22 cellular contexts compared by ENCODE assay signal in genomic region chr17:44390250-44390649, GRCh38. TPM values are rescaled to one million over a fixed set of nuclear protein-coding genes. Genes with fewer than 3 reads are reported as not detected.
DNase-seq lines count a peak whose midpoint lies in the region; ATAC-seq, FAIRE-seq and TF ChIP-seq lines count a peak whose summit lies in the region.
"Had no signal": no experiment of that assay in that cellular context is flagged by ENCODE, and none has a peak within 500 bp of the region (broad histone marks: within the 10 kb centered on the region; RNA-seq: fewer than 3 reads in every experiment).

No MANE protein-coding gene starts in this region.

- H3K9me3 ChIP-seq in BLaER1 treated with 17β-estradiol and CSF1 and Interleukin-3, amounts not matched to agents 10 nM and 100 nM (replicated peaks in 1 of 11): no peaks in the 10 kb centered on the region
- H3K9me3 ChIP-seq in kidney (ENCODE audit: control insufficient read depth in 1 of 2, low read length in 2 of 2) (no peaks in the 10 kb centered on the region), prostate gland (no peaks in the 10 kb centered on the region), PC-3 (ENCODE audit: low read length) (no peaks in the 10 kb centered on the region)

- H4K20me1 ChIP-seq in BLaER1 treated with 17β-estradiol and CSF1 and Interleukin-3, amounts not matched to agents 10 nM and 100 nM: no peaks in the 10 kb centered on the region
- H4K20me1 ChIP-seq in PC-3 (ENCODE audit: low read length): no peaks in the 10 kb centered on the region

- no peaks in the 10 kb centered on the region for H3K79me2 ChIP-seq in PC-3 (ENCODE audit: low read length)

- peaks cover 25 to 31% (median 28%) of the 10 kb centered on the region in 10 experiments for H3K4me1 ChIP-seq in BLaER1 treated with 17β-estradiol and CSF1 and Interleukin-3, amounts not matched to agents 10 nM and 100 nM
- H3K4me1 ChIP-seq in kidney (ENCODE audit: control insufficient read depth in 1 of 2, insufficient read depth in 1 of 2, low read depth in 1 of 2, low read length in 2 of 2) (peaks cover 0 to 8% of the 10 kb centered on the region in 2 donors), prostate gland (replicated peaks) (no peaks in the 10 kb centered on the region), PC-3 (ENCODE audit: insufficient read depth, low read length) (peaks cover 6% of the 10 kb centered on the region)

- FAIRE-seq in kidney (lab: Jason Lieb, UNC): no peak
- FAIRE-seq: D721Med, HTR-8/SVneo had no signal

- peak; percentile 19 for DNase-seq in NCI-H82 (lab: John Stamatoyannopoulos, UW)
- DNase-seq in NCI-H82 treated with DMSO at 0.1 percent for 48 hours (lab: John Stamatoyannopoulos, UW; ENCODE audit: unreplicated experiment): no peak
- DNase-seq in NB4 (ENCODE audit: low read depth): peak; percentile 78
- peak; percentile 33 for DNase-seq in kidney
- no peak for DNase-seq in prostate gland (ENCODE audit: low spot score)
- no peak for DNase-seq in PC-3
- no peak for DNase-seq in NCI-H510A (lab: John Stamatoyannopoulos, UW)
- DNase-seq: CD4-positive, alpha-beta T cell; GM23248; H7; HFFc6; NCI-H1092; NCI-H1436; NCI-H187; NCI-H2081 treated with DMSO at 0.1 percent for 48 hours; SHP77; T-helper 1 cell had no signal

- H3K4me3 ChIP-seq in BLaER1 treated with 17β-estradiol and CSF1 and Interleukin-3, amounts not matched to agents 10 nM and 100 nM: no peak overlapping the region
- no peak overlapping the region for H3K4me3 ChIP-seq in NB4 (ENCODE audit: low read depth, low read length)
- H3K4me3 ChIP-seq in kidney (ENCODE audit: low read length in 2 of 2): no peak overlapping the region
- H3K4me3 ChIP-seq in prostate gland: no peak overlapping the region
- no peak overlapping the region for H3K4me3 ChIP-seq in PC-3 (ENCODE audit: low read length)
- H3K4me3 ChIP-seq: GM23248 had no signal

- BruUV-seq in PC-3 (replicated peaks; lab: Mats Ljungman, UMichigan): no TSS peak

- 58% methylated on average over 7 of the region's 7 CpGs for WGBS in prostate gland

- no peak overlapping the region for H2AFZ ChIP-seq in PC-3 (ENCODE audit: low read length)
- H2AFZ ChIP-seq: GM23248 had no signal

- POLR2A ChIA-PET in PC-3 (lab: Charles Lee; ENCODE audit: unreplicated experiment): no interaction called here

- no peaks in the 10 kb centered on the region for H3K9me2 ChIP-seq in PC-3 (replicated peaks; ENCODE audit: low read length)

- no peaks in the 10 kb centered on the region for H3K27me3 ChIP-seq in BLaER1 treated with 17β-estradiol and CSF1 and Interleukin-3, amounts not matched to agents 10 nM and 100 nM
- H3K27me3 ChIP-seq in prostate gland (replicated peaks; ENCODE audit: insufficient read depth) (no peaks in the 10 kb centered on the region), PC-3 (ENCODE audit: low read length) (no peaks in the 10 kb centered on the region)

- peak overlapping the region in 9 of 11 experiments; percentile 2 to 72 (median 58); a peak in 14 of 22 replicates for H3K27ac ChIP-seq in BLaER1 treated with 17β-estradiol and CSF1 and Interleukin-3, amounts not matched to agents 10 nM and 100 nM
- H3K27ac ChIP-seq in kidney (ENCODE audit: low read depth in 2 of 2, low read length in 2 of 2) (no peak overlapping the region), prostate gland (no peak overlapping the region), PC-3 (ENCODE audit: low read length) (no peak overlapping the region)
- H3K27ac ChIP-seq: GM23248, RWPE1 had no signal

- CTCF ChIA-PET in PC-3 (lab: Charles Lee): no interaction called here

- no peak for TF ChIP-seq POLR2A in NB4 (IDR thresholded peaks at IDR 0.05; ENCODE audit: extremely low read depth, insufficient read length)
- TF ChIP-seq POLR2A in prostate gland (IDR thresholded peaks at IDR 0.05): no peak

- TF ChIP-seq CTCF in NB4 (IDR thresholded peaks at IDR 0.05; ENCODE audit: low read depth, low read length) (no peak), kidney (IDR thresholded peaks at IDR 0.05; ENCODE audit: borderline replicate concordance, extremely low read depth, insufficient read depth) (no peak), prostate gland (IDR thresholded peaks at IDR 0.05) (no peak), PC-3 (conservative IDR thresholded peaks at IDR 0.05; ENCODE audit: low read depth, low read length) (no peak)

- peak overlapping the region in 3 of 11 experiments; percentile 5 to 13 (median 8); a peak in 2 of 22 replicates for H3K9ac ChIP-seq in BLaER1 treated with 17β-estradiol and CSF1 and Interleukin-3, amounts not matched to agents 10 nM and 100 nM
- H3K9ac ChIP-seq in kidney (ENCODE audit: low read length in 2 of 2) (no peak overlapping the region), PC-3 (ENCODE audit: low read length) (no peak overlapping the region)
- H3K9ac ChIP-seq: GM23248 had no signal

- H3K4me2 ChIP-seq in BLaER1 treated with 17β-estradiol and CSF1 and Interleukin-3, amounts not matched to agents 10 nM and 100 nM: peak overlapping the region; percentile 55 to 91 (median 77)
- H3K4me2 ChIP-seq in PC-3 (ENCODE audit: low read length): no peak overlapping the region

- no peaks in the 10 kb centered on the region for H3F3A ChIP-seq in PC-3 (ENCODE audit: low read length, unreplicated experiment)

- H3K36me3 ChIP-seq in BLaER1 treated with 17β-estradiol and CSF1 and Interleukin-3, amounts not matched to agents 10 nM and 100 nM: peaks cover 0 to 4% (median 0%) of the 10 kb centered on the region in 11 experiments; a peak in 2 of 22 replicates
- H3K36me3 ChIP-seq in kidney (ENCODE audit: control insufficient read depth in 1 of 2, insufficient read depth in 2 of 2, low read length in 2 of 2): no peaks in the 10 kb centered on the region
- no peaks in the 10 kb centered on the region for H3K36me3 ChIP-seq in prostate gland
- no peaks in the 10 kb centered on the region for H3K36me3 ChIP-seq in PC-3 (ENCODE audit: low read depth, low read length)

- intact Hi-C loops in kidney (cut with DNase I): no loop called here
- intact Hi-C loops in prostate gland (cut with DNase I): loop anchor here (10.0 kb wide), 1 partner anchor 115 kb away; the partner anchor contains the start of gene GPATCH8
- intact Hi-C loops in PC-3 (cut with micrococcal nuclease): no loop called here

- ATAC-seq in PC-3: no peak

RNA-seq across cellular contexts. Expression of gene ITGA2B, which starts 0.8 kb away (rescaled TPM):
- total RNA-seq in kidney: 1.7 TPM
- polyA plus RNA-seq in kidney (ENCODE audit: insufficient read depth, low read depth, low replicate concordance): 0.67 TPM
- under 1 TPM; 0.27 to 0.68 TPM for total RNA-seq in prostate gland
- 3.1 and 7.1 TPM in 2 replicates for total RNA-seq in PC-3 (2014; rRNA removed)
- total RNA-seq: GM23248, SK-MEL-5 had no signal
- polyA plus RNA-seq: GM23248 had no signal

RNA-seq across cellular contexts. Expression of gene FAM171A2, which starts 26.6 kb away (rescaled TPM):
- 0.94 TPM for total RNA-seq in kidney
- polyA plus RNA-seq in kidney (ENCODE audit: insufficient read depth, low read depth, low replicate concordance): 1.6 TPM
- 1 to 10 TPM; 1.8 to 6.1 TPM for total RNA-seq in prostate gland
- 16.3 and 22.6 TPM in 2 replicates for total RNA-seq in PC-3 (2014; rRNA removed)

RNA-seq across cellular contexts. Expression of gene GRN, which starts 45.1 kb away (rescaled TPM):
- total RNA-seq in kidney: 353 TPM
- polyA plus RNA-seq in kidney (ENCODE audit: insufficient read depth, low read depth, low replicate concordance): 235 TPM
- total RNA-seq in prostate gland: 100 to 1,000 TPM; 319 to 404 TPM
- total RNA-seq in PC-3 (2014; rRNA removed): 400 and 465 TPM in 2 replicates

Comparison
In these comparisons a context has a peak if more than half of its experiments do, and no peak if none do; other contexts are left out.
1. DNase-seq: peak in NCI-H82 (single experiment), NB4 (single experiment) and kidney (single experiment); none in NCI-H82 treated with DMSO at 0.1 percent for 48 hours (single experiment), prostate gland (single experiment), PC-3 (single experiment) and NCI-H510A (single experiment).
2. H3K27ac ChIP-seq: peak in BLaER1 treated with 17β-estradiol and CSF1 and Interleukin-3, amounts not matched to agents 10 nM and 100 nM (9 of 11); none in kidney (0 of 2), prostate gland (0 of 2) and PC-3 (single experiment).